Comparison of ENCODE assay signal across 11 cellular contexts in the genomic region with DNA sequence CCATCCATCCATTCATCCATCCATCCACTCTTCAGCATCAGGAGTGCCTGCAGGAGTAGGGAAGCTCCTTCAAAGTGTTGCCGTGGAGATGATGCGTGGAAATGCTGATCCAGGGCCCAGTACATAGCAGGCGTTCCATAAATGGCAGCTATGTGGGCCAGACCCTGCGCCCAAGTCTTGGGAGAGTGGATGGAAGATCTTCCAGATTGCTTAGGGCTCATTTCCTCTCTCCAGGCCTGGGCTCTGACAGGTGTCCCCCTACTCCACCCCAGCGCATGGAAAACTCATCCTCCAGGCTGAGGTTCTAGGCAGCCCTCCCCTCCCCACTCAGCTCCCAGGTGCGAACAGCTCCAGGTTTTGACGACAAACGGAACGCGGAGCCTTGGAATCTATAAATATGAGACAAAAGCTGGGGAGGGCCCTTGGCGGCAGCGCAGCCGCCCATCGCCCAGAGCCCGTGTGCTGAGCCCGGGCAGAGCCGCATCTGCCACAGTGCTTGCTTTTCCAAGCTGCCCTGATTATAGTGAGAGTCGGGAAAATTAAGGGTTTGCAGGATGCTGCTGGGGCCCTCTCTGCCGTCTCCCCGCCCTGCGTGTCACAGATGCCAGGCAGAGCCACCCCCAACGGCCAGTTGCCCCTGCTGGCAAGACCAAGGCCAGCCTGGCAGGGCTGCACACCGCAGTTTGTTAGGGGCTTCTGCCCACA. TPM values are rescaled to one million over a fixed set of nuclear protein-coding genes. Genes with fewer than 3 reads are reported as not detected.
DNase-seq lines count a peak whose midpoint lies in the region; ATAC-seq, FAIRE-seq and TF ChIP-seq lines count a peak whose summit lies in the region.
"Had no signal": no experiment of that assay in that cellular context is flagged by ENCODE, and none has a peak within 500 bp of the region (broad histone marks: within the 10 kb centered on the region; RNA-seq: fewer than 3 reads in every experiment).

No MANE protein-coding gene starts in this region.

- FAIRE-seq in kidney (lab: Jason Lieb, UNC): no peak

- H3K4me1 Mint-ChIP-seq in activated naive CD4-positive, alpha-beta T cell treated with anti-CD3 and anti-CD28 coated beads, Interleukin-2, amount 50 U/mL, for 24 hours: no peaks in the 10 kb centered on the region
- H3K4me1 Mint-ChIP-seq in stimulated activated naive CD8-positive, alpha-beta T cell treated with anti-CD3 and anti-CD28 coated beads, Interleukin-15, amount 100 ng/mL, for 72 hours: no peaks in the 10 kb centered on the region

- H3K27ac ChIP-seq in SK-N-MC (no peak overlapping the region), kidney (ENCODE audit: low read depth in 2 of 2, low read length in 2 of 2) (no peak overlapping the region)
- H3K27ac ChIP-seq: thoracic aorta had no signal

- no peaks in the 10 kb centered on the region for H3K36me3 ChIP-seq in SK-N-MC (ENCODE audit: insufficient read depth, low read length)
- H3K36me3 ChIP-seq in kidney (ENCODE audit: control insufficient read depth in 1 of 2, insufficient read depth in 2 of 2, low read length in 2 of 2): no peaks in the 10 kb centered on the region
- H3K36me3 ChIP-seq: thoracic aorta had no signal

- H3K9me3 ChIP-seq in SK-N-MC (ENCODE audit: low read depth, low read length) (no peaks in the 10 kb centered on the region), kidney (ENCODE audit: control insufficient read depth in 1 of 2, low read length in 2 of 2) (no peaks in the 10 kb centered on the region)
- H3K9me3 ChIP-seq: thoracic aorta had no signal

- peaks cover 6% of the 10 kb centered on the region for H3K27me3 Mint-ChIP-seq in activated naive CD4-positive, alpha-beta T cell treated with anti-CD3 and anti-CD28 coated beads, Interleukin-2, amount 50 U/mL, for 24 hours
- peaks cover 26% of the 10 kb centered on the region for H3K27me3 Mint-ChIP-seq in stimulated activated naive CD8-positive, alpha-beta T cell treated with anti-CD3 and anti-CD28 coated beads, Interleukin-15, amount 100 ng/mL, for 72 hours

- DNase-seq in activated naive CD4-positive, alpha-beta T cell treated with anti-CD3 and anti-CD28 coated beads, Interleukin-2, amount 50 U/mL, for 16 hours: no peak
- no peak for DNase-seq in SK-N-MC (ENCODE audit: low read depth, low spot score)
- peak; percentile 73 for DNase-seq in kidney
- no peak for DNase-seq in stimulated activated naive CD8-positive, alpha-beta T cell treated with anti-CD3 and anti-CD28 coated beads, Interleukin-15, amount 100 ng/mL, for 72 hours
- DNase-seq in glomerular visceral epithelial cell (ENCODE audit: extremely low spot score): no peak
- DNase-seq: activated CD4-positive, alpha-beta T cell treated with anti-CD3 and anti-CD28 coated beads for 1 hour; NCI-H446 treated with DMSO at 0.1 percent for 48 hours had no signal

- H3K4me1 ChIP-seq in kidney (ENCODE audit: control insufficient read depth in 1 of 2, insufficient read depth in 1 of 2, low read depth in 1 of 2, low read length in 2 of 2): peaks cover 0 to 7% of the 10 kb centered on the region in 2 donors

- H3K36me3 Mint-ChIP-seq in activated naive CD4-positive, alpha-beta T cell treated with anti-CD3 and anti-CD28 coated beads, Interleukin-2, amount 50 U/mL, for 24 hours: no peaks in the 10 kb centered on the region

- intact Hi-C loops in kidney (cut with DNase I): no loop called here

- no peak overlapping the region for H3K27ac Mint-ChIP-seq in activated naive CD4-positive, alpha-beta T cell treated with anti-CD3 and anti-CD28 coated beads, Interleukin-2, amount 50 U/mL, for 24 hours
- H3K27ac Mint-ChIP-seq in stimulated activated naive CD8-positive, alpha-beta T cell treated with anti-CD3 and anti-CD28 coated beads, Interleukin-15, amount 100 ng/mL, for 72 hours: no peak overlapping the region

- peak overlapping the region; percentile 53 for H3K4me3 Mint-ChIP-seq in activated naive CD4-positive, alpha-beta T cell treated with anti-CD3 and anti-CD28 coated beads, Interleukin-2, amount 50 U/mL, for 24 hours
- peak overlapping the region; percentile 31 to 70 for H3K4me3 Mint-ChIP-seq in stimulated activated naive CD8-positive, alpha-beta T cell treated with anti-CD3 and anti-CD28 coated beads, Interleukin-15, amount 100 ng/mL, for 72 hours

- H3K9me3 Mint-ChIP-seq in activated naive CD4-positive, alpha-beta T cell treated with anti-CD3 and anti-CD28 coated beads, Interleukin-2, amount 50 U/mL, for 24 hours: no peaks in the 10 kb centered on the region
- no peaks in the 10 kb centered on the region for H3K9me3 Mint-ChIP-seq in stimulated activated naive CD8-positive, alpha-beta T cell treated with anti-CD3 and anti-CD28 coated beads, Interleukin-15, amount 100 ng/mL, for 72 hours

- no peak for ATAC-seq in stimulated activated naive CD8-positive, alpha-beta T cell treated with anti-CD3 and anti-CD28 coated beads, Interleukin-15, amount 100 ng/mL, for 72 hours
- ATAC-seq in HG03457 (IDR thresholded peaks at IDR 0.05; ENCODE audit: unreplicated experiment) (no peak), esophagus mucosa (no peak)

- peak overlapping the region; percentile 85 for H3K4me3 ChIP-seq in SK-N-MC
- no peak overlapping the region for H3K4me3 ChIP-seq in kidney (ENCODE audit: low read length in 2 of 2)

- no peak overlapping the region for H3K9ac ChIP-seq in SK-N-MC (ENCODE audit: insufficient read length)
- H3K9ac ChIP-seq in kidney (ENCODE audit: low read length in 2 of 2): no peak overlapping the region

- no peak for TF ChIP-seq CTCF in kidney (IDR thresholded peaks at IDR 0.05; ENCODE audit: borderline replicate concordance, extremely low read depth, insufficient read depth)

RNA-seq across cellular contexts. Expression of gene BEGAIN, which starts 1.6 kb away (rescaled TPM):
- total RNA-seq in kidney: 1.4 TPM
- 0.52 TPM for polyA plus RNA-seq in kidney (ENCODE audit: insufficient read depth, low read depth, low replicate concordance)
- 0.68 TPM for total RNA-seq in esophagus mucosa
